8 cellular contexts compared by ENCODE assay signal in genomic region chr1:43414634-43415223, GRCh38. TPM values are rescaled to one million over a fixed set of nuclear protein-coding genes. Genes with fewer than 3 reads are reported as not detected.
DNase-seq lines count a peak whose midpoint lies in the region; ATAC-seq, FAIRE-seq and TF ChIP-seq lines count a peak whose summit lies in the region.

No MANE protein-coding gene starts in this region.

- ATAC-seq in activated T-cell treated with anti-CD3 and anti-CD28 coated beads, Interleukin-2, amount 50 U/mL, for 72 hours (replicated peaks in 1 of 2), result peak; percentile 85 to 88
- ATAC-seq in HG03457 (IDR thresholded peaks at IDR 0.05; ENCODE audit: unreplicated experiment), result no peak

- TF ChIP-seq EP300 in Ishikawa (IDR thresholded peaks at IDR 0.05; ENCODE audit: borderline replicate concordance), result no peak

- H3K4me1 Mint-ChIP-seq in activated T-cell treated with anti-CD3 and anti-CD28 coated beads, Interleukin-2, amount 50 U/mL, for 72 hours (ENCODE audit: low read depth), result no peaks in the 10 kb centered on the region
- no peaks in the 10 kb centered on the region for H3K4me1 Mint-ChIP-seq in progenitor cell of endocrine pancreas (ENCODE audit: low read depth)

- TF ChIP-seq RAD21 in Ishikawa (IDR thresholded peaks at IDR 0.05; ENCODE audit: low read depth), result peak; percentile 81

- peak; percentile 85 for TF ChIP-seq CTCF in progenitor cell of endocrine pancreas (IDR thresholded peaks at IDR 0.05; ENCODE audit: unreplicated experiment)

- no peaks in the 10 kb centered on the region for H3K27me3 Mint-ChIP-seq in activated T-cell treated with anti-CD3 and anti-CD28 coated beads, Interleukin-2, amount 50 U/mL, for 72 hours (ENCODE audit: low read depth)
- H3K27me3 Mint-ChIP-seq in progenitor cell of endocrine pancreas, result no peaks in the 10 kb centered on the region

- peak; percentile 67 for DNase-seq in CMK (ENCODE audit: low read depth)
- peak; percentile 65 for DNase-seq in RCC 7860 (ENCODE audit: low spot score)
- peak; percentile 66 to 67 for DNase-seq in activated T-cell treated with anti-CD3 and anti-CD28 coated beads, Interleukin-2, amount 50 U/mL, for 72 hours
- DNase-seq in foreskin melanocyte, result peak; percentile 15
- peak; percentile 63 for DNase-seq in progenitor cell of endocrine pancreas (ENCODE audit: low spot score, unreplicated experiment)
- peak; percentile 66 for DNase-seq in urothelium cell line (ENCODE audit: low spot score)

- no peak for FAIRE-seq in RCC 7860 (lab: Jason Lieb, UNC)
- no peak for FAIRE-seq in urothelium cell line (lab: Jason Lieb, UNC)

- H3K36me3 Mint-ChIP-seq in activated T-cell treated with anti-CD3 and anti-CD28 coated beads, Interleukin-2, amount 50 U/mL, for 72 hours (ENCODE audit: insufficient read depth in 2 of 2), result peaks cover 0 to 13% of the 10 kb centered on the region in 2 donors
- H3K36me3 Mint-ChIP-seq in progenitor cell of endocrine pancreas (ENCODE audit: insufficient read depth), result peaks cover 13% of the 10 kb centered on the region

- H3K4me3 Mint-ChIP-seq in activated T-cell treated with anti-CD3 and anti-CD28 coated beads, Interleukin-2, amount 50 U/mL, for 72 hours, result no peak overlapping the region
- no peak overlapping the region for H3K4me3 Mint-ChIP-seq in progenitor cell of endocrine pancreas (ENCODE audit: low read depth)

- no peaks in the 10 kb centered on the region for H3K9me3 Mint-ChIP-seq in activated T-cell treated with anti-CD3 and anti-CD28 coated beads, Interleukin-2, amount 50 U/mL, for 72 hours
- H3K9me3 Mint-ChIP-seq in progenitor cell of endocrine pancreas (ENCODE audit: low read depth), result no peaks in the 10 kb centered on the region

- peak overlapping the region; percentile 3 for H3K27ac Mint-ChIP-seq in activated T-cell treated with anti-CD3 and anti-CD28 coated beads, Interleukin-2, amount 50 U/mL, for 72 hours
- H3K27ac Mint-ChIP-seq in progenitor cell of endocrine pancreas, result no peak overlapping the region

TF ChIP-seq in Ishikawa, 13 proteins besides CTCF, POLR2A, EP300 and RAD21:
- TF ChIP-seq FOXM1 (IDR thresholded peaks at IDR 0.05; ENCODE audit: borderline replicate concordance, low read depth) (no peak), CREB1 (IDR thresholded peaks at IDR 0.05; ENCODE audit: low read depth) (no peak), REST (IDR thresholded peaks at IDR 0.05; ENCODE audit: low read depth) (no peak), EGR1 (IDR thresholded peaks at IDR 0.05) (no peak), TEAD4 (IDR thresholded peaks at IDR 0.05) (no peak), USF1 (IDR thresholded peaks at IDR 0.05) (no peak), YY1 (IDR thresholded peaks at IDR 0.05; ENCODE audit: low read depth) (no peak), ZBTB7A (IDR thresholded peaks at IDR 0.05; ENCODE audit: low read depth) (no peak), NFIC (IDR thresholded peaks at IDR 0.05) (no peak), MAX (IDR thresholded peaks at IDR 0.05) (no peak), CEBPB (IDR thresholded peaks at IDR 0.05) (no peak), TCF12 (IDR thresholded peaks at IDR 0.05; ENCODE audit: low read depth) (no peak), TAF1 (IDR thresholded peaks at IDR 0.05; ENCODE audit: low read depth) (no peak)

RNA-seq across cellular contexts. Expression of gene SZT2, which starts 25.0 kb away (rescaled TPM):
- total RNA-seq in activated T-cell treated with anti-CD3 and anti-CD28 coated beads, Interleukin-2, amount 50 U/mL, for 72 hours, result 10 to 100 TPM; 51.4 to 51.6 TPM
- total RNA-seq in progenitor cell of endocrine pancreas, result 75.4 and 75.7 TPM in 2 replicates

RNA-seq across cellular contexts. Expression of gene MED8, which starts 25.1 kb away (rescaled TPM):
- total RNA-seq in activated T-cell treated with anti-CD3 and anti-CD28 coated beads, Interleukin-2, amount 50 U/mL, for 72 hours, result 10 to 100 TPM; 64.2 to 71.1 TPM
- total RNA-seq in progenitor cell of endocrine pancreas, result 30.2 and 30.4 TPM in 2 replicates

RNA-seq across cellular contexts. Expression of gene HYI, which starts 39.0 kb away (rescaled TPM):
- total RNA-seq in activated T-cell treated with anti-CD3 and anti-CD28 coated beads, Interleukin-2, amount 50 U/mL, for 72 hours, result 10 to 100 TPM in 1 of 2 donors, 1 to 10 TPM in 1; 9.9 to 10.6 TPM
- 52.4 and 58.7 TPM in 2 replicates for total RNA-seq in progenitor cell of endocrine pancreas

RNA-seq across cellular contexts. Expression of gene ELOVL1, which starts 46.9 kb away (rescaled TPM):
- total RNA-seq in activated T-cell treated with anti-CD3 and anti-CD28 coated beads, Interleukin-2, amount 50 U/mL, for 72 hours, result 10 to 100 TPM; 58.4 to 75.7 TPM
- total RNA-seq in progenitor cell of endocrine pancreas, result 46.0 and 50.8 TPM in 2 replicates

RNA-seq across cellular contexts. Expression of gene CDC20, which starts 55.9 kb away (rescaled TPM):
- total RNA-seq in activated T-cell treated with anti-CD3 and anti-CD28 coated beads, Interleukin-2, amount 50 U/mL, for 72 hours, result 100 to 1,000 TPM; 108 to 163 TPM
- 49.4 and 50.9 TPM in 2 replicates for total RNA-seq in progenitor cell of endocrine pancreas

Comparison
In these comparisons a context has a peak if more than half of its experiments do, and no peak if none do; other contexts are left out.
1. DNase-seq: peak in every context shown above with its lines; median percentile 67 in CMK; 66 in activated T-cell treated with anti-CD3 and anti-CD28 coated beads, Interleukin-2, amount 50 U/mL, for 72 hours; 66 in urothelium cell line; 65 in RCC 7860; 63 in progenitor cell of endocrine pancreas; 15 in foreskin melanocyte.